Comparison of ENCODE assay signal across 1 cellular context in the genomic region with DNA sequence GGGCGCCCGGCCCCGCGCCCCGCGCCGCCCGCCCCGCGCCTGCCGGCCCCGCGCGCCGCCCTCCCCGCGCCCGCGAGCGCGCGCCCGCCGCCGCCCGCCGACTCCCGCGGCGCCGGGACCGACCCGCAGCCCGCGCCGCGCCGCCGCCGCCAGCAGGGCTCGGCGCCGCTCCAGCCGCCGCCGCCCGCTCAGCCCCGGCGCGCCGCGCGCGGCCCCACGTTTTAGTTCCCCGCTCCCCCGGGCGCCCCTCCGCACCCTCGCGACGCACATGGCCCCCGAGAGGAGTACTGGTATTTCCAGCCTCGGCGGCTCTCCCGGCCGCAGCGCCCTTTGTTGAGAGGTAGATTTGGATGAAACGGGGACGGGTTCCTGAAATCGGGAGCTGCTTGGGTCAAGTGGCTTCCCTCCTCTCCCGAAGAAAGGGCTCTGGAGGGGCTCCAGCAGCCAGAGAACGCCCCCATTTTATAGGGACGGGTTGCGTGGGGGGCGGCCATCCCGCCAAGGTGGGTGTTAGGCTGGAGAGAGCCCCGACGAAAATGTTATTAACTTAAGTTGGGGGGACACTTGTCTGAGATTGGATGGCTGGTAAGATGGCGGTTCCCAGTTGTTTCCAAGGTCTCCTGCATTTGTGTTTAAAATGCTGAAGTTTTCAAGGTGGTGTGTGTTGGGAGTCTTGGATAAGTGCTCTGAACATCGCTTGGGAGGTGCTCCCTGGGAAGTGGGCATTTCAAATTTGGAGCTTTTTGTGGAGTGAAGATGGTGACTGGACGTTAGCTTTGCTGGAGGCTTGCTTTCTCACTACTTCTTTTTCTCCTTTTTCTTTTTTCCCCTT.
TF ChIP-seq lines count a peak whose summit lies in the region.

No MANE protein-coding gene starts in this region.

TF ChIP-seq in K562, 482 proteins besides CTCF, POLR2A, EP300 and RAD21:
- TF ChIP-seq RCOR1 (IDR thresholded peaks at IDR 0.05; ENCODE audit: borderline replicate concordance in 1 of 2, low read depth in 2 of 2, low read length in 2 of 2) (no peak), ELF2 (CRISPR knock-in tag; IDR thresholded peaks at IDR 0.05) (no peak), ZNF121 (CRISPR knock-in tag; conservative IDR thresholded peaks at IDR 0.05) (no peak), HDGF (IDR thresholded peaks at IDR 0.05) (no peak), ZNF174 (CRISPR knock-in tag; IDR thresholded peaks at IDR 0.05) (no peak), XRCC4 (IDR thresholded peaks at IDR 0.05; ENCODE audit: extremely low read depth, insufficient read depth, insufficient read length) (no peak), RB1 (IDR thresholded peaks at IDR 0.05; ENCODE audit: low read depth) (peak; percentile 34; the same call in 1 of the 2 replicates), TBP (optimal IDR thresholded peaks at IDR 0.05; ENCODE audit: low read depth, low read length) (no peak), JUN (IDR thresholded peaks at IDR 0.05; ENCODE audit: borderline replicate concordance, low read depth, low read length) (no peak), JUN (CRISPR knock-in tag; IDR thresholded peaks at IDR 0.05; ENCODE audit: borderline replicate concordance) (no peak), NFE2L1 (tag; IDR thresholded peaks at IDR 0.05; ENCODE audit: borderline replicate concordance, low read depth) (no peak), ZSCAN29 (IDR thresholded peaks at IDR 0.05) (no peak), EZH2 (IDR thresholded peaks at IDR 0.05; ENCODE audit: borderline replicate concordance, low read depth, low read length) (peak; percentile 100), LEF1 (IDR thresholded peaks at IDR 0.05) (0 out of 2 replicates have a peak, but pooled peaks have one; percentile 20), SMAD4 (CRISPR knock-in tag; conservative IDR thresholded peaks at IDR 0.05) (peak; percentile 27; the same call in 1 of the 2 replicates), ZNF584 (CRISPR knock-in tag; IDR thresholded peaks at IDR 0.05; ENCODE audit: low read depth) (no peak), YY1 (IDR thresholded peaks at IDR 0.05; ENCODE audit: borderline replicate concordance in 1 of 3, control insufficient read depth in 1 of 3, extremely low read depth in 1 of 3, insufficient read depth in 3 of 3, insufficient read length in 1 of 3, insufficient replicate concordance in 2 of 3, low read depth in 1 of 3, low read length in 2 of 3) (peak in 1 of 3 experiments; percentile 66), ZBTB7A (IDR thresholded peaks at IDR 0.05; ENCODE audit: borderline replicate concordance, control insufficient read depth, low read depth, low read length) (peak; percentile 9; the same call in 1 of the 2 replicates), CHD1 (IDR thresholded peaks at IDR 0.05; ENCODE audit: low read length) (peak; percentile 81)
- TF ChIP-seq, protein P1, sequence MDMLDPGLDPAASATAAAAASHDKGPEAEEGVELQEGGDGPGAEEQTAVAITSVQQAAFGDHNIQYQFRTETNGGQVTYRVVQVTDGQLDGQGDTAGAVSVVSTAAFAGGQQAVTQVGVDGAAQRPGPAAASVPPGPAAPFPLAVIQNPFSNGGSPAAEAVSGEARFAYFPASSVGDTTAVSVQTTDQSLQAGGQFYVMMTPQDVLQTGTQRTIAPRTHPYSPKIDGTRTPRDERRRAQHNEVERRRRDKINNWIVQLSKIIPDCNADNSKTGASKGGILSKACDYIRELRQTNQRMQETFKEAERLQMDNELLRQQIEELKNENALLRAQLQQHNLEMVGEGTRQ (CRISPR knock-in tag; IDR thresholded peaks at IDR 0.05): no peak
- TF ChIP-seq, protein P2, sequence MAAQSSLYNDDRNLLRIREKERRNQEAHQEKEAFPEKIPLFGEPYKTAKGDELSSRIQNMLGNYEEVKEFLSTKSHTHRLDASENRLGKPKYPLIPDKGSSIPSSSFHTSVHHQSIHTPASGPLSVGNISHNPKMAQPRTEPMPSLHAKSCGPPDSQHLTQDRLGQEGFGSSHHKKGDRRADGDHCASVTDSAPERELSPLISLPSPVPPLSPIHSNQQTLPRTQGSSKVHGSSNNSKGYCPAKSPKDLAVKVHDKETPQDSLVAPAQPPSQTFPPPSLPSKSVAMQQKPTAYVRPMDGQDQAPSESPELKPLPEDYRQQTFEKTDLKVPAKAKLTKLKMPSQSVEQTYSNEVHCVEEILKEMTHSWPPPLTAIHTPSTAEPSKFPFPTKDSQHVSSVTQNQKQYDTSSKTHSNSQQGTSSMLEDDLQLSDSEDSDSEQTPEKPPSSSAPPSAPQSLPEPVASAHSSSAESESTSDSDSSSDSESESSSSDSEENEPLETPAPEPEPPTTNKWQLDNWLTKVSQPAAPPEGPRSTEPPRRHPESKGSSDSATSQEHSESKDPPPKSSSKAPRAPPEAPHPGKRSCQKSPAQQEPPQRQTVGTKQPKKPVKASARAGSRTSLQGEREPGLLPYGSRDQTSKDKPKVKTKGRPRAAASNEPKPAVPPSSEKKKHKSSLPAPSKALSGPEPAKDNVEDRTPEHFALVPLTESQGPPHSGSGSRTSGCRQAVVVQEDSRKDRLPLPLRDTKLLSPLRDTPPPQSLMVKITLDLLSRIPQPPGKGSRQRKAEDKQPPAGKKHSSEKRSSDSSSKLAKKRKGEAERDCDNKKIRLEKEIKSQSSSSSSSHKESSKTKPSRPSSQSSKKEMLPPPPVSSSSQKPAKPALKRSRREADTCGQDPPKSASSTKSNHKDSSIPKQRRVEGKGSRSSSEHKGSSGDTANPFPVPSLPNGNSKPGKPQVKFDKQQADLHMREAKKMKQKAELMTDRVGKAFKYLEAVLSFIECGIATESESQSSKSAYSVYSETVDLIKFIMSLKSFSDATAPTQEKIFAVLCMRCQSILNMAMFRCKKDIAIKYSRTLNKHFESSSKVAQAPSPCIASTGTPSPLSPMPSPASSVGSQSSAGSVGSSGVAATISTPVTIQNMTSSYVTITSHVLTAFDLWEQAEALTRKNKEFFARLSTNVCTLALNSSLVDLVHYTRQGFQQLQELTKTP (IDR thresholded peaks at IDR 0.05; ENCODE audit: low read depth in 1 of 2, partially characterized antibody in 2 of 2): peak in 1 of 2 experiments; percentile 26
- TF ChIP-seq, protein P3, sequence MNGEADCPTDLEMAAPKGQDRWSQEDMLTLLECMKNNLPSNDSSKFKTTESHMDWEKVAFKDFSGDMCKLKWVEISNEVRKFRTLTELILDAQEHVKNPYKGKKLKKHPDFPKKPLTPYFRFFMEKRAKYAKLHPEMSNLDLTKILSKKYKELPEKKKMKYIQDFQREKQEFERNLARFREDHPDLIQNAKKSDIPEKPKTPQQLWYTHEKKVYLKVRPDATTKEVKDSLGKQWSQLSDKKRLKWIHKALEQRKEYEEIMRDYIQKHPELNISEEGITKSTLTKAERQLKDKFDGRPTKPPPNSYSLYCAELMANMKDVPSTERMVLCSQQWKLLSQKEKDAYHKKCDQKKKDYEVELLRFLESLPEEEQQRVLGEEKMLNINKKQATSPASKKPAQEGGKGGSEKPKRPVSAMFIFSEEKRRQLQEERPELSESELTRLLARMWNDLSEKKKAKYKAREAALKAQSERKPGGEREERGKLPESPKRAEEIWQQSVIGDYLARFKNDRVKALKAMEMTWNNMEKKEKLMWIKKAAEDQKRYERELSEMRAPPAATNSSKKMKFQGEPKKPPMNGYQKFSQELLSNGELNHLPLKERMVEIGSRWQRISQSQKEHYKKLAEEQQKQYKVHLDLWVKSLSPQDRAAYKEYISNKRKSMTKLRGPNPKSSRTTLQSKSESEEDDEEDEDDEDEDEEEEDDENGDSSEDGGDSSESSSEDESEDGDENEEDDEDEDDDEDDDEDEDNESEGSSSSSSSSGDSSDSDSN (IDR thresholded peaks at IDR 0.05; ENCODE audit: borderline replicate concordance in 1 of 2, low read depth in 2 of 2, low read length in 2 of 2): 0 out of 4 replicates have a peak, but pooled peaks of 1 of the 2 experiments have one; percentile 2
- TF ChIP-seq, protein P4, sequence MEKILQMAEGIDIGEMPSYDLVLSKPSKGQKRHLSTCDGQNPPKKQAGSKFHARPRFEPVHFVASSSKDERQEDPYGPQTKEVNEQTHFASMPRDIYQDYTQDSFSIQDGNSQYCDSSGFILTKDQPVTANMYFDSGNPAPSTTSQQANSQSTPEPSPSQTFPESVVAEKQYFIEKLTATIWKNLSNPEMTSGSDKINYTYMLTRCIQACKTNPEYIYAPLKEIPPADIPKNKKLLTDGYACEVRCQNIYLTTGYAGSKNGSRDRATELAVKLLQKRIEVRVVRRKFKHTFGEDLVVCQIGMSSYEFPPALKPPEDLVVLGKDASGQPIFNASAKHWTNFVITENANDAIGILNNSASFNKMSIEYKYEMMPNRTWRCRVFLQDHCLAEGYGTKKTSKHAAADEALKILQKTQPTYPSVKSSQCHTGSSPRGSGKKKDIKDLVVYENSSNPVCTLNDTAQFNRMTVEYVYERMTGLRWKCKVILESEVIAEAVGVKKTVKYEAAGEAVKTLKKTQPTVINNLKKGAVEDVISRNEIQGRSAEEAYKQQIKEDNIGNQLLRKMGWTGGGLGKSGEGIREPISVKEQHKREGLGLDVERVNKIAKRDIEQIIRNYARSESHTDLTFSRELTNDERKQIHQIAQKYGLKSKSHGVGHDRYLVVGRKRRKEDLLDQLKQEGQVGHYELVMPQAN (IDR thresholded peaks at IDR 0.05; ENCODE audit: borderline replicate concordance): peak; percentile 15; the same call in 1 of the 2 replicates
- TF ChIP-seq, protein P5, sequence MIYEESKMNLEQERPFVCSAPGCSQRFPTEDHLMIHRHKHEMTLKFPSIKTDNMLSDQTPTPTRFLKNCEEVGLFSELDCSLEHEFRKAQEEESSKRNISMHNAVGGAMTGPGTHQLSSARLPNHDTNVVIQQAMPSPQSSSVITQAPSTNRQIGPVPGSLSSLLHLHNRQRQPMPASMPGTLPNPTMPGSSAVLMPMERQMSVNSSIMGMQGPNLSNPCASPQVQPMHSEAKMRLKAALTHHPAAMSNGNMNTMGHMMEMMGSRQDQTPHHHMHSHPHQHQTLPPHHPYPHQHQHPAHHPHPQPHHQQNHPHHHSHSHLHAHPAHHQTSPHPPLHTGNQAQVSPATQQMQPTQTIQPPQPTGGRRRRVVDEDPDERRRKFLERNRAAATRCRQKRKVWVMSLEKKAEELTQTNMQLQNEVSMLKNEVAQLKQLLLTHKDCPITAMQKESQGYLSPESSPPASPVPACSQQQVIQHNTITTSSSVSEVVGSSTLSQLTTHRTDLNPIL (CRISPR knock-in tag; IDR thresholded peaks at IDR 0.05): no peak
- TF ChIP-seq, protein P6, sequence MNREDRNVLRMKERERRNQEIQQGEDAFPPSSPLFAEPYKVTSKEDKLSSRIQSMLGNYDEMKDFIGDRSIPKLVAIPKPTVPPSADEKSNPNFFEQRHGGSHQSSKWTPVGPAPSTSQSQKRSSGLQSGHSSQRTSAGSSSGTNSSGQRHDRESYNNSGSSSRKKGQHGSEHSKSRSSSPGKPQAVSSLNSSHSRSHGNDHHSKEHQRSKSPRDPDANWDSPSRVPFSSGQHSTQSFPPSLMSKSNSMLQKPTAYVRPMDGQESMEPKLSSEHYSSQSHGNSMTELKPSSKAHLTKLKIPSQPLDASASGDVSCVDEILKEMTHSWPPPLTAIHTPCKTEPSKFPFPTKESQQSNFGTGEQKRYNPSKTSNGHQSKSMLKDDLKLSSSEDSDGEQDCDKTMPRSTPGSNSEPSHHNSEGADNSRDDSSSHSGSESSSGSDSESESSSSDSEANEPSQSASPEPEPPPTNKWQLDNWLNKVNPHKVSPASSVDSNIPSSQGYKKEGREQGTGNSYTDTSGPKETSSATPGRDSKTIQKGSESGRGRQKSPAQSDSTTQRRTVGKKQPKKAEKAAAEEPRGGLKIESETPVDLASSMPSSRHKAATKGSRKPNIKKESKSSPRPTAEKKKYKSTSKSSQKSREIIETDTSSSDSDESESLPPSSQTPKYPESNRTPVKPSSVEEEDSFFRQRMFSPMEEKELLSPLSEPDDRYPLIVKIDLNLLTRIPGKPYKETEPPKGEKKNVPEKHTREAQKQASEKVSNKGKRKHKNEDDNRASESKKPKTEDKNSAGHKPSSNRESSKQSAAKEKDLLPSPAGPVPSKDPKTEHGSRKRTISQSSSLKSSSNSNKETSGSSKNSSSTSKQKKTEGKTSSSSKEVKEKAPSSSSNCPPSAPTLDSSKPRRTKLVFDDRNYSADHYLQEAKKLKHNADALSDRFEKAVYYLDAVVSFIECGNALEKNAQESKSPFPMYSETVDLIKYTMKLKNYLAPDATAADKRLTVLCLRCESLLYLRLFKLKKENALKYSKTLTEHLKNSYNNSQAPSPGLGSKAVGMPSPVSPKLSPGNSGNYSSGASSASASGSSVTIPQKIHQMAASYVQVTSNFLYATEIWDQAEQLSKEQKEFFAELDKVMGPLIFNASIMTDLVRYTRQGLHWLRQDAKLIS (CRISPR knock-in tag; IDR thresholded peaks at IDR 0.05): 0 out of 2 replicates have a peak, but pooled peaks have one; percentile 15
TF ChIP-seq in K562: peak in this region for 11.
